Comparison of ENCODE assay signal across 8 cellular contexts in genomic region chr12:53380104-53380796, GRCh38. TPM values are rescaled to one million over a fixed set of nuclear protein-coding genes. Genes with fewer than 3 reads are reported as not detected.
DNase-seq lines count a peak whose midpoint lies in the region; ATAC-seq lines count a peak whose summit lies in the region.

Gene SP1 (plus strand): TSS chr12:53380176. CDS start chr12:53380292, 116 bp downstream.

- no peaks in the 10 kb centered on the region for H3K27me3 Mint-ChIP-seq in CD4-positive, alpha-beta memory T cell

- H3K4me3 Mint-ChIP-seq in CD4-positive, alpha-beta memory T cell, result peak within 1 kb of the TSS; percentile 84 to 93 (median 88)

- WGBS in mesodermal cell (ENCODE audit: insufficient coverage in 2 of 2), 2 experiments, result 0% methylated on average over 15 of the region's 71 CpGs; no CpG with 5 or more reads in 1 of the 2 experiments

- POLR2A ChIA-PET in CD4-positive, alpha-beta memory T cell (lab: Charles Lee; ENCODE audit: partially characterized antibody), result interaction anchor here (0.7 to 3.2 kb wide), 28 partner anchors 15 to 374 kb away, joined by 3 to 59 read pairs (median 6); partner anchors contain the start of genes AAAS, ATF7, ATP5MC2 and CSAD

- ATAC-seq in GM21367 (IDR thresholded peaks at IDR 0.05; ENCODE audit: unreplicated experiment), result peak; percentile 25

- peaks cover 22% of the 10 kb centered on the region for H3K36me3 ChIP-seq in CD4-positive, alpha-beta memory T cell (ENCODE audit: insufficient read depth, low read length)
- peaks cover 32% of the 10 kb centered on the region for H3K36me3 ChIP-seq in NT2/D1 (ENCODE audit: insufficient read depth, insufficient read length, low read length)
- H3K36me3 ChIP-seq in endocrine pancreas (ENCODE audit: control insufficient read depth, insufficient read depth, low read length), result no peaks in the 10 kb centered on the region
- peaks cover 39% of the 10 kb centered on the region for H3K36me3 ChIP-seq in mesodermal cell (ENCODE audit: control insufficient read depth, insufficient read depth, low read length)

- H3K36me3 Mint-ChIP-seq in CD4-positive, alpha-beta memory T cell, result peaks cover 31 to 34% of the 10 kb centered on the region in 2 donors

- DNase-seq in CD4-positive, alpha-beta memory T cell, result peak; percentile 86 to 91 (median 88)
- DNase-seq in HUDEP-2 (lab: John Stamatoyannopoulos, UW; ENCODE audit: unreplicated experiment in 76 of 76), result peak in 73 of 76 experiments; percentile 39 to 91 (median 83)
- DNase-seq in NT2/D1 (ENCODE audit: low read depth, low spot score), result peak; percentile 77
- peak; percentile 63 for DNase-seq in activated CD8-positive, alpha-beta memory T cell treated with anti-CD3 and anti-CD28 coated beads, Interleukin-2, amount 50 U/mL, for 1 hour (ENCODE audit: extremely low read depth)
- peak; percentile 87 to 88 for DNase-seq in stimulated activated CD8-positive, alpha-beta memory T cell treated with anti-CD3 and anti-CD28 coated beads, Interleukin-15, amount 100 ng/mL, for 48 hours (ENCODE audit: low read depth in 2 of 2)

- H3K4me3 ChIP-seq in CD4-positive, alpha-beta memory T cell (ENCODE audit: low read length in 2 of 2), result peak within 1 kb of the TSS; percentile 57 to 86
- H3K4me3 ChIP-seq in NT2/D1 (ENCODE audit: insufficient read length, low read depth), result peak within 1 kb of the TSS; percentile 55
- peak within 1 kb of the TSS; percentile 78 for H3K4me3 ChIP-seq in endocrine pancreas (ENCODE audit: control insufficient read depth, insufficient read depth, low read length)
- H3K4me3 ChIP-seq in mesodermal cell (ENCODE audit: extremely low read depth, insufficient read depth, low read length, poor library complexity, severe bottlenecking), result peak within 1 kb of the TSS; percentile 56

- peak within 1 kb of the TSS; percentile 70 for H3K27ac ChIP-seq in CD4-positive, alpha-beta memory T cell (ENCODE audit: low read depth, low read length)
- H3K27ac ChIP-seq in mesodermal cell (ENCODE audit: low read depth, low read length, severe bottlenecking), result peak within 1 kb of the TSS; percentile 99

- H3K27me3 ChIP-seq in CD4-positive, alpha-beta memory T cell (ENCODE audit: insufficient read depth, low read length), result no peaks in the 10 kb centered on the region
- H3K27me3 ChIP-seq in NT2/D1 (ENCODE audit: insufficient read depth, insufficient read length), result no peaks in the 10 kb centered on the region
- H3K27me3 ChIP-seq in endocrine pancreas (ENCODE audit: control insufficient read depth, insufficient read depth, low read length), result no peaks in the 10 kb centered on the region

- no peaks in the 10 kb centered on the region for H3K9me3 Mint-ChIP-seq in CD4-positive, alpha-beta memory T cell

- no peaks in the 10 kb centered on the region for H3K9me3 ChIP-seq in CD4-positive, alpha-beta memory T cell (ENCODE audit: control insufficient read depth in 1 of 2, low read length in 2 of 2)
- H3K9me3 ChIP-seq in NT2/D1 (ENCODE audit: insufficient read depth, low read length) (no peaks in the 10 kb centered on the region), endocrine pancreas (ENCODE audit: control insufficient read depth, low read length) (no peaks in the 10 kb centered on the region), mesodermal cell (ENCODE audit: control insufficient read depth, low read length) (no peaks in the 10 kb centered on the region)

- H3K9ac ChIP-seq in NT2/D1 (ENCODE audit: insufficient read length, low read depth), result peak within 1 kb of the TSS; percentile 84
- peak within 1 kb of the TSS; percentile 71 for H3K9ac ChIP-seq in endocrine pancreas (ENCODE audit: control insufficient read depth, insufficient read depth, low read length)

- H3K4me1 Mint-ChIP-seq in CD4-positive, alpha-beta memory T cell, result peaks cover 29 to 41% (median 36%) of the 10 kb centered on the region in 4 donors

- peak within 1 kb of the TSS; percentile 68 to 95 (median 90) for H3K27ac Mint-ChIP-seq in CD4-positive, alpha-beta memory T cell

- CTCF ChIA-PET in CD4-positive, alpha-beta memory T cell (lab: Charles Lee; ENCODE audit: partially characterized antibody), result interaction anchor here (1.5 to 9.5 kb wide), 7 partner anchors 27 to 128 kb away, joined by 4 to 81 read pairs (median 23); partner anchors contain the start of genes AAAS and AMHR2

- intact Hi-C loops in CD4-positive, alpha-beta memory T cell (cut with micrococcal nuclease), result loop anchor here (1.0 kb wide), 4 partner anchors 41 to 85 kb away; partner anchors contain the start of genes PFDN5 and PRR13

- peaks cover 50% of the 10 kb centered on the region for H3K4me1 ChIP-seq in CD4-positive, alpha-beta memory T cell (ENCODE audit: insufficient read depth, low read length)
- H3K4me1 ChIP-seq in NT2/D1 (ENCODE audit: insufficient read depth, insufficient read length) (peaks cover 11% of the 10 kb centered on the region), endocrine pancreas (ENCODE audit: control insufficient read depth, insufficient read depth, low read length) (peaks cover 13% of the 10 kb centered on the region), mesodermal cell (ENCODE audit: control insufficient read depth, insufficient read depth, low read length, poor library complexity, severe bottlenecking) (peaks cover 28% of the 10 kb centered on the region)

RNA-seq across cellular contexts. Expression of gene SP1, which starts in this region (rescaled TPM):
- total RNA-seq in CD4-positive, alpha-beta memory T cell, result 100 to 1,000 TPM; 109 to 110 TPM
- 10 to 100 TPM in 1 of 2 donors, 1 to 10 TPM in 1; 4.3 to 10.6 TPM for polyA plus RNA-seq in CD4-positive, alpha-beta memory T cell
- polyA plus RNA-seq in mesodermal cell (2013, experiment 1 of 2), result 44.2 TPM
- 37.8 TPM for polyA plus RNA-seq in mesodermal cell (2013, experiment 2 of 2)

Comparison
In these comparisons a context has a peak if more than half of its experiments do, and no peak if none do; other contexts are left out.
1. Peak in every context shown above with its lines: DNase-seq, ATAC-seq, H3K4me3 ChIP-seq and H3K27ac ChIP-seq.